ENCODE assay signal across 8 cellular contexts in genomic region chr14:34556497-34556826, GRCh38. TPM values are rescaled to one million over a fixed set of nuclear protein-coding genes. Genes with fewer than 3 reads are reported as not detected.
DNase-seq lines count a peak whose midpoint lies in the region; ATAC-seq and TF ChIP-seq lines count a peak whose summit lies in the region.
"Not testable (repeated sequence)": the region's sequence is repeated elsewhere in the genome, so short reads cannot be mapped to it uniquely, and the experiment has no call there.

No MANE protein-coding gene starts in this region.

- ATAC-seq in GM18868 (IDR thresholded peaks at IDR 0.05; ENCODE audit: unreplicated experiment) (peak; percentile 54), GM21360 (IDR thresholded peaks at IDR 0.05; ENCODE audit: unreplicated experiment) (peak; percentile 47), HG02623 (IDR thresholded peaks at IDR 0.05; ENCODE audit: unreplicated experiment) (peak; percentile 46), HG03095 (IDR thresholded peaks at IDR 0.05; ENCODE audit: unreplicated experiment) (peak; percentile 51), HG03565 (IDR thresholded peaks at IDR 0.05; ENCODE audit: unreplicated experiment) (peak; percentile 32), lower lobe of right lung (peak; percentile 95), aorta (ENCODE audit: low FRiP score) (peak; percentile 97)
- peak; percentile 63 for ATAC-seq in activated naive CD8-positive, alpha-beta T cell treated with anti-CD3 and anti-CD28 coated beads, Interleukin-2, amount 10 ng/mL, durations not matched to agents 7 days and 5 days (ENCODE audit: low read depth)

- H3K36me3 Mint-ChIP-seq in activated naive CD8-positive, alpha-beta T cell treated with anti-CD3 and anti-CD28 coated beads, Interleukin-2, amount 10 ng/mL, durations not matched to agents 7 days and 5 days = not testable (repeated sequence)

- H3K27me3 ChIP-seq in lower lobe of right lung (ENCODE audit: low read depth); aorta (ENCODE audit: control insufficient read depth in 1 of 2, insufficient read depth in 2 of 2, low read length in 1 of 2): not testable (repeated sequence)

- not testable (repeated sequence) for H3K4me3 ChIP-seq in lower lobe of right lung; aorta (ENCODE audit: low read length in 2 of 2)

- not testable (repeated sequence) for H3K9me3 ChIP-seq in lower lobe of right lung; aorta (ENCODE audit: control insufficient read depth, low read length)

- H3K27ac Mint-ChIP-seq in activated naive CD8-positive, alpha-beta T cell treated with anti-CD3 and anti-CD28 coated beads, Interleukin-2, amount 10 ng/mL, durations not matched to agents 7 days and 5 days = not testable (repeated sequence)

- DNase-seq in activated naive CD8-positive, alpha-beta T cell treated with anti-CD3 and anti-CD28 coated beads, Interleukin-2, amount 10 ng/mL, durations not matched to agents 7 days and 5 days; lower lobe of right lung; aorta: not testable (repeated sequence)

- POLR2A ChIA-PET in activated naive CD8-positive, alpha-beta T cell treated with anti-CD3 and anti-CD28 coated beads, Interleukin-2, amount 10 ng/mL, durations not matched to agents 7 days and 5 days (lab: Charles Lee) = not testable (repeated sequence)

- intact Hi-C loops in lower lobe of right lung (cut with DNase I); aorta (cut with DNase I): not testable (repeated sequence)

- not testable (repeated sequence) for H3K4me1 ChIP-seq in lower lobe of right lung; aorta (ENCODE audit: control insufficient read depth in 1 of 2, insufficient read depth in 2 of 2, low read length in 2 of 2)

- not testable (repeated sequence) for H3K4me1 Mint-ChIP-seq in activated naive CD8-positive, alpha-beta T cell treated with anti-CD3 and anti-CD28 coated beads, Interleukin-2, amount 10 ng/mL, durations not matched to agents 7 days and 5 days

- H3K36me3 ChIP-seq in lower lobe of right lung; aorta (ENCODE audit: control insufficient read depth in 1 of 2, insufficient read depth in 2 of 2, low read length in 1 of 2): not testable (repeated sequence)

- not testable (repeated sequence) for H3K4me3 Mint-ChIP-seq in activated naive CD8-positive, alpha-beta T cell treated with anti-CD3 and anti-CD28 coated beads, Interleukin-2, amount 10 ng/mL, durations not matched to agents 7 days and 5 days

- TF ChIP-seq CTCF in lower lobe of right lung (IDR thresholded peaks at IDR 0.05) = not testable (repeated sequence)

- H3K27me3 Mint-ChIP-seq in activated naive CD8-positive, alpha-beta T cell treated with anti-CD3 and anti-CD28 coated beads, Interleukin-2, amount 10 ng/mL, durations not matched to agents 7 days and 5 days = not testable (repeated sequence)

- not testable (repeated sequence) for H3K9me3 Mint-ChIP-seq in activated naive CD8-positive, alpha-beta T cell treated with anti-CD3 and anti-CD28 coated beads, Interleukin-2, amount 10 ng/mL, durations not matched to agents 7 days and 5 days

- not testable (repeated sequence) for H3K27ac ChIP-seq in lower lobe of right lung; aorta (ENCODE audit: low read depth in 1 of 2, low read length in 2 of 2)

- WGBS in aorta, 2 donors = no CpG with 5 or more reads among the region's 35 CpGs

RNA-seq across cellular contexts. Expression of gene EAPP, which starts 17.0 kb away (rescaled TPM):
- 10 to 100 TPM; 44.6 to 44.7 TPM for total RNA-seq in activated naive CD8-positive, alpha-beta T cell treated with anti-CD3 and anti-CD28 coated beads, Interleukin-2, amount 10 ng/mL, durations not matched to agents 7 days and 5 days
- 28.8 TPM for total RNA-seq in lower lobe of right lung
- total RNA-seq in aorta = 10 to 100 TPM; 28.1 to 32.2 TPM
- polyA plus RNA-seq in aorta = 10 to 100 TPM; 37.3 to 51.5 TPM

Comparison
In these comparisons a context has a peak if more than half of its experiments do, and no peak if none do; other contexts are left out.
1. ATAC-seq: peak in every context shown above with its lines; median percentile 97 in aorta; 95 in lower lobe of right lung; 63 in activated naive CD8-positive, alpha-beta T cell treated with anti-CD3 and anti-CD28 coated beads, Interleukin-2, amount 10 ng/mL, durations not matched to agents 7 days and 5 days; 54 in GM18868; 51 in HG03095; 47 in GM21360; 46 in HG02623; 32 in HG03565.